In the genomic region with DNA sequence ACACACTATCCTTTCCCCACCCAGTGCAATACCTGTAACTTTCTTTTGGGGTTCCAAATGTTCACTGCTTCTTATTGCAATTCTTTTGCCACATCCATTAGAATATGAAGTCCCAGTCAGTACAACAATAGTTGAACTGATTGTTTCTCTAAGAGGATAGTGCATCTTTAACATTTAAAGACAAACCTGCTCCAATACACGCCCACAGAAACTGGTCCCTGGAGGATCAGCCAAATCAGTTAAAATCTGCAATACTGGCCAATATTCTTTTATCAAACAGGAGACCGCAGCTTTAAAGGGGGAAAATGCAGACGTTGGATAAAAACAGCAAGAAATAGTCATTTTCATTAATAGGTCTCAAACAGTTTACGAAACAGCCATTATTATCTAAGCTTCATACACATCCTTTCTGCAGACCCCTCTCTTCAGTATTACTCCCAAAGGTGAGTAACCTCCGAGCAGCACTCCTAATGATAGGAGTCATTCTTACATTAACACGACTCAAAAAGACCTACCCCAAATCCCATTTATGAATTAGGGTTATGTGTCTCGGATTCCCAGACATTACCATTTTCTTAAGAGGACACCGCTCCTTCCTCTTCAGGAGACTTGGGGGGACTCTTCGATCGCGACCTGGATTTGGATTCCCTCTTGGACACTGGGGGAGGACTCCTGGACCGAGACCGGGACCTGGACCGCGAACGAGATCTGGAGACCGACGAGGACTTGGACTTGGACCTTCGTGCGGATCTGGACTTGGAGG, we compare ENCODE assay signal across 1 cellular context.
TF ChIP-seq lines count a peak whose summit lies in the region.

No MANE protein-coding gene starts in this region.

TF ChIP-seq in HepG2, 621 proteins besides CTCF, POLR2A, EP300 and RAD21 (continues in another document):
- TF ChIP-seq RBM22 (optimal IDR thresholded peaks at IDR 0.05; ENCODE audit: low read length) (peak; percentile 57), ZNF709 (CRISPR knock-in tag; IDR thresholded peaks at IDR 0.05) (no peak), DNMT1 (CRISPR knock-in tag; IDR thresholded peaks at IDR 0.05) (0 out of 2 replicates have a peak, but pooled peaks have one; percentile 61), ZNF713 (CRISPR knock-in tag; IDR thresholded peaks at IDR 0.05) (0 out of 2 replicates have a peak, but pooled peaks have one; percentile 46), RFXAP (CRISPR knock-in tag; IDR thresholded peaks at IDR 0.05; ENCODE audit: borderline replicate concordance) (0 out of 2 replicates have a peak, but pooled peaks have one; percentile 36), ZNF224 (CRISPR knock-in tag; IDR thresholded peaks at IDR 0.05) (no peak), ZNF781 (CRISPR knock-in tag; IDR thresholded peaks at IDR 0.05; ENCODE audit: borderline replicate concordance, not compliant biosample characterization) (peak; percentile 20), MBD4 (IDR thresholded peaks at IDR 0.05; ENCODE audit: borderline replicate concordance, low read length) (peak; percentile 76; the same call in 1 of the 2 replicates), XRCC5 (optimal IDR thresholded peaks at IDR 0.05; ENCODE audit: low read length) (peak; percentile 32), HNF4G (IDR thresholded peaks at IDR 0.05; ENCODE audit: borderline replicate concordance, low read depth, low read length) (peak; percentile 30), HNF4G (CRISPR knock-in tag; IDR thresholded peaks at IDR 0.05; ENCODE audit: borderline replicate concordance, low read depth) (no peak), TMF1 (CRISPR knock-in tag; IDR thresholded peaks at IDR 0.05; ENCODE audit: low read depth) (0 out of 2 replicates have a peak, but pooled peaks have one; percentile 20), HDAC1 (CRISPR knock-in tag; IDR thresholded peaks at IDR 0.05) (no peak), YEATS2 (CRISPR knock-in tag; IDR thresholded peaks at IDR 0.05; ENCODE audit: borderline replicate concordance) (0 out of 2 replicates have a peak, but pooled peaks have one; percentile 29), ZNF264 (CRISPR knock-in tag; IDR thresholded peaks at IDR 0.05) (0 out of 2 replicates have a peak, but pooled peaks have one; percentile 63), HNF4A (CRISPR knock-in tag; IDR thresholded peaks at IDR 0.05) (peak; percentile 60; the same call in 1 of the 2 replicates), MAFK (conservative IDR thresholded peaks at IDR 0.05 in 1 of 2, IDR thresholded peaks at IDR 0.05 in 1 of 2; ENCODE audit: low read length in 2 of 2) (peak in 1 of 2 experiments; percentile 3; a peak in 1 of 4 replicates), STAT5B (CRISPR knock-in tag; IDR thresholded peaks at IDR 0.05) (no peak), NFATC3 (CRISPR knock-in tag; IDR thresholded peaks at IDR 0.05) (peak; percentile 72; the same call in 1 of the 2 replicates), POLR2AphosphoS2 (IDR thresholded peaks at IDR 0.05; ENCODE audit: low read depth, low read length) (peak; percentile 77; the same call in 1 of the 2 replicates), ZNF263 (CRISPR knock-in tag; IDR thresholded peaks at IDR 0.05) (peak; percentile 74; the same call in 1 of the 2 replicates), PITX1 (CRISPR knock-in tag; IDR thresholded peaks at IDR 0.05) (no peak), POLR2G (IDR thresholded peaks at IDR 0.05; ENCODE audit: low read depth, low read length) (peak; percentile 49; the same call in 1 of the 2 replicates), MIXL1 (CRISPR knock-in tag; IDR thresholded peaks at IDR 0.05) (0 out of 2 replicates have a peak, but pooled peaks have one; percentile 24), CAMTA2 (CRISPR knock-in tag; IDR thresholded peaks at IDR 0.05; ENCODE audit: borderline replicate concordance) (peak; percentile 48; the same call in 1 of the 2 replicates), SNAI1 (CRISPR knock-in tag; IDR thresholded peaks at IDR 0.05; ENCODE audit: borderline replicate concordance) (peak; percentile 69; the same call in 1 of the 2 replicates), HOXD1 (CRISPR knock-in tag; IDR thresholded peaks at IDR 0.05) (0 out of 2 replicates have a peak, but pooled peaks have one; percentile 39), HNRNPLL (IDR thresholded peaks at IDR 0.05; ENCODE audit: low read depth, low read length, poor library complexity, severe bottlenecking) (no peak), TBP (CRISPR knock-in tag; IDR thresholded peaks at IDR 0.05) (0 out of 2 replicates have a peak, but pooled peaks have one; percentile 19), GZF1 (CRISPR knock-in tag; IDR thresholded peaks at IDR 0.05) (no peak), KDM5A (IDR thresholded peaks at IDR 0.05; ENCODE audit: borderline replicate concordance, low read length) (peak; percentile 45; the same call in 1 of the 2 replicates), TOPORS (CRISPR knock-in tag; IDR thresholded peaks at IDR 0.05) (peak; percentile 22), TCF12 (IDR thresholded peaks at IDR 0.05) (no peak), TCF12 (CRISPR knock-in tag; IDR thresholded peaks at IDR 0.05) (peak; percentile 47; the same call in 1 of the 2 replicates), FOXM1 (CRISPR knock-in tag; IDR thresholded peaks at IDR 0.05) (0 out of 2 replicates have a peak, but pooled peaks have one; percentile 38), ZNF256 (CRISPR knock-in tag; conservative IDR thresholded peaks at IDR 0.05) (0 out of 2 replicates have a peak, but pooled peaks have one; percentile 15), GABPA (IDR thresholded peaks at IDR 0.05; ENCODE audit: low read depth, low read length) (no peak), GABPA (CRISPR knock-in tag; IDR thresholded peaks at IDR 0.05; ENCODE audit: low read depth) (peak; percentile 20; the same call in 1 of the 2 replicates), NFIB (CRISPR knock-in tag; IDR thresholded peaks at IDR 0.05; ENCODE audit: borderline replicate concordance) (no peak), NKX3-1 (CRISPR knock-in tag; IDR thresholded peaks at IDR 0.05) (peak; percentile 60; the same call in 1 of the 2 replicates), AKAP8 (CRISPR knock-in tag; IDR thresholded peaks at IDR 0.05) (peak; percentile 86; the same call in 1 of the 2 replicates)
- TF ChIP-seq, protein P1, sequence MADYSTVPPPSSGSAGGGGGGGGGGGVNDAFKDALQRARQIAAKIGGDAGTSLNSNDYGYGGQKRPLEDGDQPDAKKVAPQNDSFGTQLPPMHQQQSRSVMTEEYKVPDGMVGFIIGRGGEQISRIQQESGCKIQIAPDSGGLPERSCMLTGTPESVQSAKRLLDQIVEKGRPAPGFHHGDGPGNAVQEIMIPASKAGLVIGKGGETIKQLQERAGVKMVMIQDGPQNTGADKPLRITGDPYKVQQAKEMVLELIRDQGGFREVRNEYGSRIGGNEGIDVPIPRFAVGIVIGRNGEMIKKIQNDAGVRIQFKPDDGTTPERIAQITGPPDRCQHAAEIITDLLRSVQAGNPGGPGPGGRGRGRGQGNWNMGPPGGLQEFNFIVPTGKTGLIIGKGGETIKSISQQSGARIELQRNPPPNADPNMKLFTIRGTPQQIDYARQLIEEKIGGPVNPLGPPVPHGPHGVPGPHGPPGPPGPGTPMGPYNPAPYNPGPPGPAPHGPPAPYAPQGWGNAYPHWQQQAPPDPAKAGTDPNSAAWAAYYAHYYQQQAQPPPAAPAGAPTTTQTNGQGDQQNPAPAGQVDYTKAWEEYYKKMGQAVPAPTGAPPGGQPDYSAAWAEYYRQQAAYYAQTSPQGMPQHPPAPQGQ (CRISPR knock-in tag; IDR thresholded peaks at IDR 0.05; ENCODE audit: borderline replicate concordance): peak; percentile 8; the same call in 1 of the 2 replicates
- TF ChIP-seq, protein P2, sequence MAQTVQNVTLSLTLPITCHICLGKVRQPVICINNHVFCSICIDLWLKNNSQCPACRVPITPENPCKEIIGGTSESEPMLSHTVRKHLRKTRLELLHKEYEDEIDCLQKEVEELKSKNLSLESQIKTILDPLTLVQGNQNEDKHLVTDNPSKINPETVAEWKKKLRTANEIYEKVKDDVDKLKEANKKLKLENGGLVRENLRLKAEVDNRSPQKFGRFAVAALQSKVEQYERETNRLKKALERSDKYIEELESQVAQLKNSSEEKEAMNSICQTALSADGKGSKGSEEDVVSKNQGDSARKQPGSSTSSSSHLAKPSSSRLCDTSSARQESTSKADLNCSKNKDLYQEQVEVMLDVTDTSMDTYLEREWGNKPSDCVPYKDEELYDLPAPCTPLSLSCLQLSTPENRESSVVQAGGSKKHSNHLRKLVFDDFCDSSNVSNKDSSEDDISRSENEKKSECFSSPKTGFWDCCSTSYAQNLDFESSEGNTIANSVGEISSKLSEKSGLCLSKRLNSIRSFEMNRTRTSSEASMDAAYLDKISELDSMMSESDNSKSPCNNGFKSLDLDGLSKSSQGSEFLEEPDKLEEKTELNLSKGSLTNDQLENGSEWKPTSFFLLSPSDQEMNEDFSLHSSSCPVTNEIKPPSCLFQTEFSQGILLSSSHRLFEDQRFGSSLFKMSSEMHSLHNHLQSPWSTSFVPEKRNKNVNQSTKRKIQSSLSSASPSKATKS (CRISPR knock-in tag; IDR thresholded peaks at IDR 0.05): 0 out of 2 replicates have a peak, but pooled peaks have one; percentile 14
- TF ChIP-seq, protein P3, sequence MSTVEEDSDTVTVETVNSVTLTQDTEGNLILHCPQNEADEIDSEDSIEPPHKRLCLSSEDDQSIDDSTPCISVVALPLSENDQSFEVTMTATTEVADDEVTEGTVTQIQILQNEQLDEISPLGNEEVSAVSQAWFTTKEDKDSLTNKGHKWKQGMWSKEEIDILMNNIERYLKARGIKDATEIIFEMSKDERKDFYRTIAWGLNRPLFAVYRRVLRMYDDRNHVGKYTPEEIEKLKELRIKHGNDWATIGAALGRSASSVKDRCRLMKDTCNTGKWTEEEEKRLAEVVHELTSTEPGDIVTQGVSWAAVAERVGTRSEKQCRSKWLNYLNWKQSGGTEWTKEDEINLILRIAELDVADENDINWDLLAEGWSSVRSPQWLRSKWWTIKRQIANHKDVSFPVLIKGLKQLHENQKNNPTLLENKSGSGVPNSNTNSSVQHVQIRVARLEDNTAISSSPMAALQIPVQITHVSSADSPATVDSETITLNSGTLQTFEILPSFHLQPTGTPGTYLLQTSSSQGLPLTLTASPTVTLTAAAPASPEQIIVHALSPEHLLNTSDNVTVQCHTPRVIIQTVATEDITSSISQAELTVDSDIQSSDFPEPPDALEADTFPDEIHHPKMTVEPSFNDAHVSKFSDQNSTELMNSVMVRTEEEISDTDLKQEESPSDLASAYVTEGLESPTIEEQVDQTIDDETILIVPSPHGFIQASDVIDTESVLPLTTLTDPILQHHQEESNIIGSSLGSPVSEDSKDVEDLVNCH (CRISPR knock-in tag; IDR thresholded peaks at IDR 0.05): no peak
- TF ChIP-seq, protein P4, sequence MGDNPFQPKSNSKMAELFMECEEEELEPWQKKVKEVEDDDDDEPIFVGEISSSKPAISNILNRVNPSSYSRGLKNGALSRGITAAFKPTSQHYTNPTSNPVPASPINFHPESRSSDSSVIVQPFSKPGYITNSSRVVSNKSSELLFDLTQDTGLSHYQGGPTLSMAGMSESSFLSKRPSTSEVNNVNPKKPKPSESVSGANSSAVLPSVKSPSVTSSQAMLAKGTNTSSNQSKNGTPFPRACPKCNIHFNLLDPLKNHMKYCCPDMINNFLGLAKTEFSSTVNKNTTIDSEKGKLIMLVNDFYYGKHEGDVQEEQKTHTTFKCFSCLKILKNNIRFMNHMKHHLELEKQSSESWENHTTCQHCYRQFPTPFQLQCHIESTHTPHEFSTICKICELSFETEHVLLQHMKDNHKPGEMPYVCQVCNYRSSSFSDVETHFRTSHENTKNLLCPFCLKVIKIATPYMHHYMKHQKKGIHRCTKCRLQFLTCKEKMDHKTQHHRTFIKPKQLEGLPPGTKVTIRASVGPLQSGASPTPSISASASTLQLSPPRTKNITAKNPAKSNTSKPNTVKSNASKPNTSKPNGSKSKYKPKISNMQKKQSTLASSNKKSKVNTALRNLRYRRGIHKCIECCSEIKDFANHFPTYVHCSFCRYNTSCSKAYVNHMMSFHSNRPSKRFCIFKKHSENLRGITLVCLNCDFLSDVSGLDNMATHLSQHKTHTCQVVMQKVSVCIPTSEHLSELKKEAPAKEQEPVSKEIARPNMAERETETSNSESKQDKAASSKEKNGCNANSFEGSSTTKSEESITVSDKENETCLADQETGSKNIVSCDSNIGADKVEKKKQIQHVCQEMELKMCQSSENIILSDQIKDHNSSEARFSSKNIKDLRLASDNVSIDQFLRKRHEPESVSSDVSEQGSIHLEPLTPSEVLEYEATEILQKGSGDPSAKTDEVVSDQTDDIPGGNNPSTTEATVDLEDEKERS (CRISPR knock-in tag; IDR thresholded peaks at IDR 0.05): no peak
- TF ChIP-seq, protein P5, sequence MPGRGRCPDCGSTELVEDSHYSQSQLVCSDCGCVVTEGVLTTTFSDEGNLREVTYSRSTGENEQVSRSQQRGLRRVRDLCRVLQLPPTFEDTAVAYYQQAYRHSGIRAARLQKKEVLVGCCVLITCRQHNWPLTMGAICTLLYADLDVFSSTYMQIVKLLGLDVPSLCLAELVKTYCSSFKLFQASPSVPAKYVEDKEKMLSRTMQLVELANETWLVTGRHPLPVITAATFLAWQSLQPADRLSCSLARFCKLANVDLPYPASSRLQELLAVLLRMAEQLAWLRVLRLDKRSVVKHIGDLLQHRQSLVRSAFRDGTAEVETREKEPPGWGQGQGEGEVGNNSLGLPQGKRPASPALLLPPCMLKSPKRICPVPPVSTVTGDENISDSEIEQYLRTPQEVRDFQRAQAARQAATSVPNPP (CRISPR knock-in tag; IDR thresholded peaks at IDR 0.05): 0 out of 2 replicates have a peak, but pooled peaks have one; percentile 27
- TF ChIP-seq, protein P6, sequence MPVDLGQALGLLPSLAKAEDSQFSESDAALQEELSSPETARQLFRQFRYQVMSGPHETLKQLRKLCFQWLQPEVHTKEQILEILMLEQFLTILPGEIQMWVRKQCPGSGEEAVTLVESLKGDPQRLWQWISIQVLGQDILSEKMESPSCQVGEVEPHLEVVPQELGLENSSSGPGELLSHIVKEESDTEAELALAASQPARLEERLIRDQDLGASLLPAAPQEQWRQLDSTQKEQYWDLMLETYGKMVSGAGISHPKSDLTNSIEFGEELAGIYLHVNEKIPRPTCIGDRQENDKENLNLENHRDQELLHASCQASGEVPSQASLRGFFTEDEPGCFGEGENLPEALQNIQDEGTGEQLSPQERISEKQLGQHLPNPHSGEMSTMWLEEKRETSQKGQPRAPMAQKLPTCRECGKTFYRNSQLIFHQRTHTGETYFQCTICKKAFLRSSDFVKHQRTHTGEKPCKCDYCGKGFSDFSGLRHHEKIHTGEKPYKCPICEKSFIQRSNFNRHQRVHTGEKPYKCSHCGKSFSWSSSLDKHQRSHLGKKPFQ (CRISPR knock-in tag; IDR thresholded peaks at IDR 0.05; ENCODE audit: insufficient replicate concordance): no peak
